In genomic region chr20:63565699-63566335, GRCh38 we compare ENCODE assay signal across 20 cellular contexts.
"Had no signal": no experiment of that assay in that cellular context is flagged by ENCODE, and none has a peak within 500 bp of the region (broad histone marks: within the 10 kb centered on the region; RNA-seq: fewer than 3 reads in every experiment).

No MANE protein-coding gene starts in this region.

- H3K4me3 Mint-ChIP-seq: activated T-cell treated with anti-CD3 and anti-CD28 coated beads, Interleukin-2, amount 50 U/mL, for 72 hours; naive thymus-derived CD8-positive, alpha-beta T cell; stimulated activated naive CD8-positive, alpha-beta T cell treated with anti-CD3 and anti-CD28 coated beads, Interleukin-15, amount 100 ng/mL, for 72 hours; T-helper 2 cell treated with Interferon-gamma antibody and Interleukin-4, amounts not matched to agents 5 μg/mL and 100 μg/mL, for 36 hours had no signal

- DNase-seq: activated CD4-positive, alpha-beta T cell treated with anti-CD3 and anti-CD28 coated beads, Interleukin-2, amount 50 U/mL, for 4 hours; activated effector memory CD4-positive, alpha-beta T cell treated with anti-CD3 and anti-CD28 coated beads, Interleukin-2, amount 50 U/mL, for 16 hours; activated naive CD4-positive, alpha-beta T cell treated with anti-CD3 and anti-CD28 coated beads, Interleukin-2, amount 50 U/mL, for 16 hours; activated T-cell treated with anti-CD3 and anti-CD28 coated beads, Interleukin-2, amount 50 U/mL, for 72 hours; aorta; erythroblast; foreskin melanocyte; hypothalamus; islet precursor cell; mesendoderm; naive thymus-derived CD8-positive, alpha-beta T cell; ovary; psoas muscle; stimulated activated CD4-positive, alpha-beta T cell treated with anti-CD3 and anti-CD28 coated beads, Interleukin-15, amount 100 ng/mL, for 24 hours; stimulated activated CD4-positive, alpha-beta T cell treated with anti-CD3 and anti-CD28 coated beads, Interleukin-2, amount 100 ng/mL, for 48 hours; stimulated activated naive CD8-positive, alpha-beta T cell treated with anti-CD3 and anti-CD28 coated beads, Interleukin-15, amount 100 ng/mL, for 72 hours; transverse colon; uterus had no signal

- H3K9me3 Mint-ChIP-seq: activated T-cell treated with anti-CD3 and anti-CD28 coated beads, Interleukin-2, amount 50 U/mL, for 72 hours; naive thymus-derived CD8-positive, alpha-beta T cell; stimulated activated naive CD8-positive, alpha-beta T cell treated with anti-CD3 and anti-CD28 coated beads, Interleukin-15, amount 100 ng/mL, for 72 hours; T-helper 2 cell treated with Interferon-gamma antibody and Interleukin-4, amounts not matched to agents 5 μg/mL and 100 μg/mL, for 36 hours had no signal

- H3K27ac Mint-ChIP-seq: activated T-cell treated with anti-CD3 and anti-CD28 coated beads, Interleukin-2, amount 50 U/mL, for 72 hours; naive thymus-derived CD8-positive, alpha-beta T cell; T-helper 2 cell treated with Interferon-gamma antibody and Interleukin-4, amounts not matched to agents 5 μg/mL and 100 μg/mL, for 36 hours had no signal

- H3K27me3 Mint-ChIP-seq: naive thymus-derived CD8-positive, alpha-beta T cell had no signal

- ATAC-seq: activated T-cell treated with anti-CD3 and anti-CD28 coated beads, Interleukin-2, amount 50 U/mL, for 72 hours; left colon; naive thymus-derived CD8-positive, alpha-beta T cell; stimulated activated naive CD8-positive, alpha-beta T cell treated with anti-CD3 and anti-CD28 coated beads, Interleukin-15, amount 100 ng/mL, for 72 hours had no signal
